15 cellular contexts compared by ENCODE assay signal in genomic region chr10:3963191-3963673, GRCh38.
DNase-seq lines count a peak whose midpoint lies in the region; TF ChIP-seq lines count a peak whose summit lies in the region.
"Had no signal": no experiment of that assay in that cellular context is flagged by ENCODE, and none has a peak within 500 bp of the region (broad histone marks: within the 10 kb centered on the region; RNA-seq: fewer than 3 reads in every experiment).

No MANE protein-coding gene starts in this region.

- CTCF ChIA-PET in activated CD4-positive, alpha-beta T cell treated with anti-CD3 and anti-CD28 coated beads, Interleukin-2, amount 10 ng/mL, durations not matched to agents 7 days and 5 days (lab: Charles Lee) = interaction anchor here (0.7 to 1.8 kb wide), 3 partner anchors 8 to 213 kb away, joined by 4 to 7 read pairs (median 5); no protein-coding TSS in a partner anchor

- H3K36me3 ChIP-seq in colonic mucosa = no peaks in the 10 kb centered on the region
- H3K36me3 ChIP-seq: cardiac muscle cell, HAP-1, ovary had no signal

- no peaks in the 10 kb centered on the region for H3K9me3 ChIP-seq in colonic mucosa
- H3K9me3 ChIP-seq: HAP-1, ovary had no signal

- H3K9me3 Mint-ChIP-seq in activated CD4-positive, alpha-beta T cell treated with anti-CD3 and anti-CD28 coated beads, Interleukin-2, amount 10 ng/mL, durations not matched to agents 7 days and 5 days = peaks cover 20% of the 10 kb centered on the region

- H3K27ac Mint-ChIP-seq in activated CD4-positive, alpha-beta T cell treated with anti-CD3 and anti-CD28 coated beads, Interleukin-2, amount 10 ng/mL, durations not matched to agents 7 days and 5 days = peak overlapping the region; percentile 21
- H3K27ac Mint-ChIP-seq: IgD-negative memory B cell; T-helper 2 cell treated with Interferon-gamma antibody and Interleukin-4, amounts not matched to agents 5 μg/mL and 100 μg/mL, for 36 hours had no signal

- TF ChIP-seq CTCF in LNCaP clone FGC (IDR thresholded peaks at IDR 0.05; ENCODE audit: control insufficient read depth, extremely low read depth, insufficient read depth) = no peak
- TF ChIP-seq CTCF in colonic mucosa (IDR thresholded peaks at IDR 0.05) = no peak

- peak overlapping the region in 1 of 2 donors; percentile 54 for H3K9ac ChIP-seq in colonic mucosa (ENCODE audit: low read depth in 2 of 2, low read length in 2 of 2)

- no peaks in the 10 kb centered on the region for H3K27me3 Mint-ChIP-seq in activated CD4-positive, alpha-beta T cell treated with anti-CD3 and anti-CD28 coated beads, Interleukin-2, amount 10 ng/mL, durations not matched to agents 7 days and 5 days

- POLR2A ChIA-PET in activated CD4-positive, alpha-beta T cell treated with anti-CD3 and anti-CD28 coated beads, Interleukin-2, amount 10 ng/mL, durations not matched to agents 7 days and 5 days (lab: Charles Lee) = no interaction called here

- H3K27me3 ChIP-seq in colonic mucosa = no peaks in the 10 kb centered on the region
- H3K27me3 ChIP-seq: cardiac muscle cell, ovary had no signal

- H3K36me3 Mint-ChIP-seq in activated CD4-positive, alpha-beta T cell treated with anti-CD3 and anti-CD28 coated beads, Interleukin-2, amount 10 ng/mL, durations not matched to agents 7 days and 5 days (ENCODE audit: low read depth) = peaks cover 9% of the 10 kb centered on the region

- intact Hi-C loops in colonic mucosa (cut with DNase I) = loop anchor here (5.0 kb wide), 1 partner anchor 106 kb away; no protein-coding TSS in a partner anchor

- H3K4me3 Mint-ChIP-seq in activated CD4-positive, alpha-beta T cell treated with anti-CD3 and anti-CD28 coated beads, Interleukin-2, amount 10 ng/mL, durations not matched to agents 7 days and 5 days = no peak overlapping the region
- H3K4me3 Mint-ChIP-seq: IgD-negative memory B cell; T-helper 2 cell treated with Interferon-gamma antibody and Interleukin-4, amounts not matched to agents 5 μg/mL and 100 μg/mL, for 36 hours had no signal

- H3K4me1 ChIP-seq in colonic mucosa = no peaks in the 10 kb centered on the region
- H3K4me1 ChIP-seq: HAP-1 had no signal

- H3K4me1 Mint-ChIP-seq in activated CD4-positive, alpha-beta T cell treated with anti-CD3 and anti-CD28 coated beads, Interleukin-2, amount 10 ng/mL, durations not matched to agents 7 days and 5 days = peaks cover 63% of the 10 kb centered on the region

- peak overlapping the region; percentile 75 for H3K27ac ChIP-seq in colonic mucosa
- H3K27ac ChIP-seq: cardiac muscle cell, ovary had no signal

- DNase-seq in activated CD4-positive, alpha-beta T cell treated with anti-CD3 and anti-CD28 coated beads, Interleukin-2, amount 10 ng/mL, durations not matched to agents 7 days and 5 days = no peak
- no peak for DNase-seq in activated CD4-positive, alpha-beta T cell treated with anti-CD3 and anti-CD28 coated beads, Interleukin-2, amount 50 U/mL, for 48 hours
- DNase-seq in LNCaP clone FGC (ENCODE audit: low read depth) (peak; percentile 10), colonic mucosa (no peak), renal cortical epithelial cell (ENCODE audit: low read depth) (peak; percentile 86), cortex of kidney (lab: John Stamatoyannopoulos, UW) (no peak), AG08395 (ENCODE audit: low spot score) (no peak), foreskin melanocyte (no peak)
- DNase-seq: AML-193, NCI-H1092 treated with DMSO at 0.1 percent for 48 hours, ovary had no signal

- H3K4me3 ChIP-seq in LNCaP clone FGC (ENCODE audit: low read depth, low read length) (no peak overlapping the region), colonic mucosa (no peak overlapping the region)
- H3K4me3 ChIP-seq: cardiac muscle cell, HAP-1, ovary had no signal

Comparison
In these comparisons a context has a peak if more than half of its experiments do, and no peak if none do; other contexts are left out.
1. DNase-seq: peak in LNCaP clone FGC (single experiment) and renal cortical epithelial cell (single experiment); none in activated CD4-positive, alpha-beta T cell treated with anti-CD3 and anti-CD28 coated beads, Interleukin-2, amount 10 ng/mL, durations not matched to agents 7 days and 5 days (single experiment), activated CD4-positive, alpha-beta T cell treated with anti-CD3 and anti-CD28 coated beads, Interleukin-2, amount 50 U/mL, for 48 hours (0 of 2), colonic mucosa (single experiment), cortex of kidney (single experiment), AG08395 (single experiment) and foreskin melanocyte (single experiment).